ENCODE assay signal across 8 cellular contexts in the genomic region with DNA sequence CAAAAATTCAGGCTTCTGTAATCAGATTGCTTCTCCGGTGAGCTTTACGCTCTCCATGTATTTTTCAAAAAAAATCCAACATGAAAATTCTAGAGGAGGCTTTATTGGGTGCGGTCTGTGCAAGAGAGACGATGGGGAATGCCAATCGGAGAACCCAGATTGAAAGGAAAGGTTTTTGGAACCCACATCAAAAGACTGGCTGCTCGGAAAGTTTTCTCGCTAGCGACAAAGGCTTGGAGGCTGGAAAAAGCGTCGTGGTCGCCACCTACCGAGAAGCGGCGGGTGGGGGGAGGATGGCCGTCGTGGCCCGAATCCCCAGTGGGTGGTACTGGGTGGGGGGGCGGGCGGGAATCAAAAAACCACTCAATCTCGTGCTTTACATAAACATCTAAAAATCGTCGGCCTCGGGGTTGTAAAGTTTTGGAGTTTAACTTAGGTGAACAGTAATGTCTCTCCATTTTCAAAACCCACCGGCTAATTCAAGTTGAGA. TPM values are rescaled to one million over a fixed set of nuclear protein-coding genes. Genes with fewer than 3 reads are reported as not detected.
DNase-seq lines count a peak whose midpoint lies in the region; ATAC-seq and TF ChIP-seq lines count a peak whose summit lies in the region.

No MANE protein-coding gene starts in this region.

- H3K4me3 ChIP-seq in epithelial cell of proximal tubule (ENCODE audit: low read depth, low read length), result peak overlapping the region; percentile 93
- peak overlapping the region; percentile 73 to 83 for H3K4me3 ChIP-seq in muscle layer of duodenum (ENCODE audit: low read depth in 1 of 2, low read length in 2 of 2)

- no peaks in the 10 kb centered on the region for H3K9me3 ChIP-seq in muscle layer of duodenum (ENCODE audit: control insufficient read depth in 1 of 2, low read length in 2 of 2)

- no peaks in the 10 kb centered on the region for H3K36me3 ChIP-seq in muscle layer of duodenum (ENCODE audit: control insufficient read depth in 1 of 2, insufficient read depth in 2 of 2, low read length in 2 of 2)

- no peak for TF ChIP-seq CTCF in epithelial cell of proximal tubule (conservative IDR thresholded peaks at IDR 0.05; ENCODE audit: low read depth, low read length)

- DNase-seq in SIG-M5 treated with dmso at 0.1 percent for 504 hours (lab: John Stamatoyannopoulos, UW; ENCODE audit: unreplicated experiment) (peak; percentile 45), SIG-M5 (lab: John Stamatoyannopoulos, UW) (no peak), NCI-H69 (lab: John Stamatoyannopoulos, UW) (peak; percentile 88), activated T-cell treated with anti-CD3 and anti-CD28 coated beads for 24 hours (ENCODE audit: low read depth) (peak; percentile 54), epithelial cell of proximal tubule (ENCODE audit: low read depth) (no peak)
- peak; percentile 23 to 71 (median 54) for DNase-seq in stimulated activated naive CD4-positive, alpha-beta T cell (lab: John Stamatoyannopoulos, UW)

- H3K27me3 ChIP-seq in muscle layer of duodenum (ENCODE audit: low read depth, low read length), result no peaks in the 10 kb centered on the region

- H3K4me1 ChIP-seq in muscle layer of duodenum (ENCODE audit: control insufficient read depth in 1 of 2, insufficient read depth in 2 of 2, low read length in 2 of 2), result peaks cover 5 to 27% of the 10 kb centered on the region in 2 donors

- no peak for ATAC-seq in GM19351 (IDR thresholded peaks at IDR 0.05; ENCODE audit: unreplicated experiment)

- H3K27ac ChIP-seq in muscle layer of duodenum (ENCODE audit: low read length), result peak overlapping the region; percentile 81

RNA-seq across cellular contexts. Expression of gene GTF2I, which starts 1.1 kb away (rescaled TPM):
- 84.1 and 101 TPM in 2 replicates for total RNA-seq in epithelial cell of proximal tubule

Comparison
In these comparisons a context has a peak if more than half of its experiments do, and no peak if none do; other contexts are left out.
1. DNase-seq: peak in SIG-M5 treated with dmso at 0.1 percent for 504 hours (single experiment), NCI-H69 (single experiment), activated T-cell treated with anti-CD3 and anti-CD28 coated beads for 24 hours (single experiment) and stimulated activated naive CD4-positive, alpha-beta T cell (6 of 6); none in SIG-M5 (single experiment) and epithelial cell of proximal tubule (single experiment).